24 cellular contexts compared by ENCODE assay signal in genomic region chr2:28650261-28650584, GRCh38.
DNase-seq lines count a peak whose midpoint lies in the region; ATAC-seq, FAIRE-seq and TF ChIP-seq lines count a peak whose summit lies in the region.
"Had no signal": no experiment of that assay in that cellular context is flagged by ENCODE, and none has a peak within 500 bp of the region (broad histone marks: within the 10 kb centered on the region; RNA-seq: fewer than 3 reads in every experiment).

No MANE protein-coding gene starts in this region.

- ATAC-seq in HCT116, result peak; percentile 43
- ATAC-seq: sciatic nerve had no signal

- no peaks in the 10 kb centered on the region for H3K9me3 Mint-ChIP-seq in activated T-helper 2 cell treated with anti-CD3 and anti-CD28 coated beads, Interferon-gamma antibody, Interleukin-2, Interleukin-4, amounts not matched to agents 10 μg/mL and 5 μg/mL and 100 μg/mL, durations not matched to agents 14 hours and 24 hours and 36 hours
- H3K9me3 Mint-ChIP-seq: CD4-positive, alpha-beta memory T cell; nephron had no signal

- no TSS peak for BruUV-seq in HCT116 (replicated peaks; lab: Mats Ljungman, UMichigan)

- H3K4me1 ChIP-seq in BLaER1 (peaks cover 14% of the 10 kb centered on the region), HCT116 (ENCODE audit: control insufficient read depth in 1 of 2, insufficient read depth in 2 of 2, low read length in 2 of 2) (peaks cover 17 to 32% of the 10 kb centered on the region in 2 experiments), keratinocyte (ENCODE audit: control insufficient read depth, extremely low read depth, insufficient read depth, low read length) (peaks cover 47% of the 10 kb centered on the region)
- H3K4me1 ChIP-seq: adrenal gland had no signal

- H3K27me3 ChIP-seq in BLaER1 (no peaks in the 10 kb centered on the region), HCT116 (ENCODE audit: insufficient read depth, low read length) (no peaks in the 10 kb centered on the region), keratinocyte (ENCODE audit: control insufficient read depth, extremely low read depth, insufficient read depth, low read length) (no peaks in the 10 kb centered on the region)
- H3K27me3 ChIP-seq: adrenal gland, thyroid gland had no signal

- peaks cover 38% of the 10 kb centered on the region for H3K4me1 Mint-ChIP-seq in activated T-helper 2 cell treated with anti-CD3 and anti-CD28 coated beads, Interferon-gamma antibody, Interleukin-2, Interleukin-4, amounts not matched to agents 10 μg/mL and 5 μg/mL and 100 μg/mL, durations not matched to agents 14 hours and 24 hours and 36 hours (ENCODE audit: low read depth)

- no peaks in the 10 kb centered on the region for H3K27me3 Mint-ChIP-seq in activated T-helper 2 cell treated with anti-CD3 and anti-CD28 coated beads, Interferon-gamma antibody, Interleukin-2, Interleukin-4, amounts not matched to agents 10 μg/mL and 5 μg/mL and 100 μg/mL, durations not matched to agents 14 hours and 24 hours and 36 hours (ENCODE audit: low read depth)
- H3K27me3 Mint-ChIP-seq: CD4-positive, alpha-beta memory T cell had no signal

- H3K9ac ChIP-seq in BLaER1 (no peak overlapping the region), HCT116 (ENCODE audit: low read length) (no peak overlapping the region), keratinocyte (ENCODE audit: control insufficient read depth, extremely low read depth, insufficient read depth, low read length) (peak overlapping the region; percentile 39)

- peak overlapping the region; percentile 66 for H2AFZ ChIP-seq in HCT116 (ENCODE audit: low read depth, low read length, poor library complexity, severe bottlenecking)
- H2AFZ ChIP-seq in keratinocyte (ENCODE audit: control insufficient read depth, low read length), result no peak overlapping the region

- dilution Hi-C loops in keratinocyte (cut with MboI; ENCODE audit: extremely low pct_ligation_motif_present, low sequenced_read_pairs), result no loop called here

- peak overlapping the region; percentile 74 for H3K27ac Mint-ChIP-seq in activated T-helper 2 cell treated with anti-CD3 and anti-CD28 coated beads, Interferon-gamma antibody, Interleukin-2, Interleukin-4, amounts not matched to agents 10 μg/mL and 5 μg/mL and 100 μg/mL, durations not matched to agents 14 hours and 24 hours and 36 hours

- DNase-seq in HCT116 (ENCODE audit: low read depth, low spot score) (no peak), keratinocyte (ENCODE audit: low read depth, low spot score) (no peak), NCI-H526 treated with DMSO at 0.1 percent for 48 hours (lab: John Stamatoyannopoulos, UW) (no peak), inferior parietal cortex (ENCODE audit: extremely low spot score) (no peak), activated gamma-delta T cell treated with Interleukin-2 at 50 U/mL for 16 hours (no peak)
- DNase-seq in activated T-helper 2 cell treated with anti-CD3 and anti-CD28 coated beads, Interferon-gamma antibody, Interleukin-2, Interleukin-4, amounts not matched to agents 10 μg/mL and 5 μg/mL and 100 μg/mL, durations not matched to agents 14 hours and 24 hours and 36 hours (ENCODE audit: low spot score), result no peak
- DNase-seq in activated CD8-positive, alpha-beta memory T cell treated with anti-CD3 and anti-CD28 coated beads, Interleukin-2, amount 50 U/mL, for 4 hours, result no peak
- DNase-seq: activated effector memory CD4-positive, alpha-beta T cell treated with Interleukin-2 at 50 U/mL for 16 hours; adrenal gland; CD4-positive, alpha-beta memory T cell; DMS79; H7; left cardiac atrium; NCI-H1105 treated with DMSO at 0.1 percent for 48 hours; NCI-H510A; posterior cingulate gyrus; SW 1271; thyroid gland had no signal

- intact Hi-C loops in HCT116 (cut with micrococcal nuclease), result no loop called here
- intact Hi-C loops in activated T-helper 2 cell treated with anti-CD3 and anti-CD28 coated beads, Interferon-gamma antibody, Interleukin-2, Interleukin-4, amounts not matched to agents 10 μg/mL and 5 μg/mL and 100 μg/mL, durations not matched to agents 14 hours and 24 hours and 36 hours (cut with micrococcal nuclease), result no loop called here

- no peak for TF ChIP-seq POLR2A in HCT116 (IDR thresholded peaks at IDR 0.05; ENCODE audit: borderline replicate concordance, extremely low read depth, insufficient read depth, insufficient read length)

- no peak for FAIRE-seq in keratinocyte (lab: Jason Lieb, UNC)
- FAIRE-seq: bronchial epithelial cell, GM12892, HepG2 had no signal

- no peak for TF ChIP-seq RAD21 in HCT116 (IDR thresholded peaks at IDR 0.05; ENCODE audit: low read depth)

- H3K36me3 ChIP-seq in BLaER1 (no peaks in the 10 kb centered on the region), HCT116 (ENCODE audit: control insufficient read depth in 1 of 2, insufficient read depth in 2 of 2, low read length in 2 of 2) (no peaks in the 10 kb centered on the region), keratinocyte (ENCODE audit: control insufficient read depth in 2 of 2, extremely low read depth in 1 of 2, insufficient read depth in 2 of 2, low read length in 2 of 2) (no peaks in the 10 kb centered on the region)
- H3K36me3 ChIP-seq: adrenal gland, thyroid gland had no signal

- H3K9me3 ChIP-seq in BLaER1, result no peaks in the 10 kb centered on the region
- H3K9me3 ChIP-seq in HCT116 (ENCODE audit: control insufficient read depth in 1 of 2, insufficient read depth in 1 of 2, low read depth in 1 of 2, low read length in 2 of 2), result no peaks in the 10 kb centered on the region
- H3K9me3 ChIP-seq in keratinocyte (ENCODE audit: control insufficient read depth, low read depth, low read length), result no peaks in the 10 kb centered on the region
- H3K9me3 ChIP-seq: adrenal gland, thyroid gland had no signal

- H3K4me3 Mint-ChIP-seq in activated T-helper 2 cell treated with anti-CD3 and anti-CD28 coated beads, Interferon-gamma antibody, Interleukin-2, Interleukin-4, amounts not matched to agents 10 μg/mL and 5 μg/mL and 100 μg/mL, durations not matched to agents 14 hours and 24 hours and 36 hours (ENCODE audit: low read depth), result no peak overlapping the region
- H3K4me3 Mint-ChIP-seq: nephron had no signal

- H4K20me1 ChIP-seq in BLaER1 (no peaks in the 10 kb centered on the region), HCT116 (ENCODE audit: insufficient read depth) (no peaks in the 10 kb centered on the region), keratinocyte (ENCODE audit: control insufficient read depth, extremely low read depth, insufficient read depth, low read length) (no peaks in the 10 kb centered on the region)

- CTCF ChIA-PET in HCT116 (lab: Charles Lee), result no interaction called here

- H3K9me2 ChIP-seq in HCT116 (ENCODE audit: insufficient read depth), result no peaks in the 10 kb centered on the region

- no peaks in the 10 kb centered on the region for H3K9me1 ChIP-seq in keratinocyte (ENCODE audit: control insufficient read depth, extremely low read depth, insufficient read depth, low read length)

- H3K4me3 ChIP-seq in BLaER1 (no peak overlapping the region), HCT116 (replicated peaks in 1 of 2; ENCODE audit: low read depth in 1 of 2, low read length in 2 of 2) (no peak overlapping the region), keratinocyte (ENCODE audit: control insufficient read depth in 2 of 3, extremely low read depth in 1 of 3, insufficient read depth in 2 of 3, low read depth in 1 of 3, low read length in 3 of 3) (no peak overlapping the region)
- H3K4me3 ChIP-seq: adrenal gland, thyroid gland had no signal

- no peaks in the 10 kb centered on the region for H3K79me2 ChIP-seq in HCT116 (ENCODE audit: insufficient read depth, low read length)
- no peaks in the 10 kb centered on the region for H3K79me2 ChIP-seq in keratinocyte (ENCODE audit: control insufficient read depth, insufficient read depth, low read length)

- TF ChIP-seq CTCF in HCT116 (IDR thresholded peaks at IDR 0.05 in 2 of 3, conservative IDR thresholded peaks at IDR 0.05 in 1 of 3; ENCODE audit: borderline replicate concordance in 1 of 3, insufficient read depth in 1 of 3, low read depth in 2 of 3, low read length in 2 of 3), result no peak
- no peak for TF ChIP-seq CTCF in keratinocyte (optimal IDR thresholded peaks at IDR 0.05 in 1 of 3, IDR thresholded peaks at IDR 0.05 in 1 of 3, conservative IDR thresholded peaks at IDR 0.05 in 1 of 3; ENCODE audit: extremely low read depth in 1 of 3, insufficient read depth in 2 of 3, low read length in 3 of 3)

- H3K4me2 ChIP-seq in BLaER1 (peak overlapping the region; percentile 55), HCT116 (ENCODE audit: low read length) (peak overlapping the region; percentile 75), keratinocyte (ENCODE audit: control insufficient read depth, extremely low read depth, insufficient read depth, low read depth, low read length) (peak overlapping the region; percentile 49)

- POLR2A ChIA-PET in HCT116 (lab: Charles Lee), result no interaction called here

- H3K27ac ChIP-seq in BLaER1 (no peak overlapping the region), HCT116 (ENCODE audit: low read depth, low read length) (peak overlapping the region; percentile 47), keratinocyte (ENCODE audit: control insufficient read depth, insufficient read depth, low read length) (peak overlapping the region; percentile 72)
- H3K27ac ChIP-seq: adrenal gland, thyroid gland had no signal

- H3K36me3 Mint-ChIP-seq in activated T-helper 2 cell treated with anti-CD3 and anti-CD28 coated beads, Interferon-gamma antibody, Interleukin-2, Interleukin-4, amounts not matched to agents 10 μg/mL and 5 μg/mL and 100 μg/mL, durations not matched to agents 14 hours and 24 hours and 36 hours (ENCODE audit: low read depth), result no peaks in the 10 kb centered on the region
- H3K36me3 Mint-ChIP-seq: CD4-positive, alpha-beta memory T cell had no signal

- RAD21 ChIA-PET in HCT116 (lab: Charles Lee; ENCODE audit: low non-redundant PET in 1 of 2, low total read pairs in 2 of 2, uncharacterized antibody in 2 of 2, unreplicated experiment in 2 of 2), result no interaction called here

TF ChIP-seq in HCT116, 20 proteins besides CTCF, POLR2A, EP300 and RAD21:
- TF ChIP-seq JUND (IDR thresholded peaks at IDR 0.05) (no peak), EGR1 (IDR thresholded peaks at IDR 0.05; ENCODE audit: low read depth) (no peak)
